Comparison of ENCODE assay signal across 1 cellular context in genomic region chr4:87007345-87008181, GRCh38.
A peak's percentile ranks its signal among the peaks of the same experiment; 100 is the strongest.
TF ChIP-seq lines count a peak whose summit lies in the region.

No MANE protein-coding gene starts in this region.

TF ChIP-seq in HEK293, 187 proteins besides CTCF, POLR2A, EP300 and RAD21 (continued from another document):
- TF ChIP-seq ZNF677 (tag by site-specific recombination; IDR thresholded peaks at IDR 0.05) (no peak), ZSCAN30 (tag by site-specific recombination; IDR thresholded peaks at IDR 0.05) (peak; percentile 41; the same call in 1 of the 2 replicates), ZNF341 (tag by site-specific recombination; IDR thresholded peaks at IDR 0.05; ENCODE audit: low read depth) (peak; percentile 65), ZNF114 (tag by site-specific recombination; IDR thresholded peaks at IDR 0.05) (no peak), KLF17 (tag by site-specific recombination; IDR thresholded peaks at IDR 0.05) (no peak), ZNF596 (tag by site-specific recombination; IDR thresholded peaks at IDR 0.05) (no peak), ZNF791 (tag by site-specific recombination; IDR thresholded peaks at IDR 0.05) (no peak), SALL2 (tag by site-specific recombination; IDR thresholded peaks at IDR 0.05; ENCODE audit: borderline replicate concordance) (no peak), ZNF2 (tag by site-specific recombination; IDR thresholded peaks at IDR 0.05) (peak; percentile 25; the same call in 1 of the 2 replicates), ZNF501 (tag by site-specific recombination; IDR thresholded peaks at IDR 0.05) (no peak), YY2 (tag by site-specific recombination; IDR thresholded peaks at IDR 0.05) (0 out of 2 replicates have a peak, but pooled peaks have one; percentile 20), ZBTB8A (tag by site-specific recombination; IDR thresholded peaks at IDR 0.05) (no peak), ZFHX2 (tag by site-specific recombination; conservative IDR thresholded peaks at IDR 0.05) (peak; percentile 44; the same call in 1 of the 2 replicates), ZNF239 (tag by site-specific recombination; IDR thresholded peaks at IDR 0.05) (no peak), ZNF133 (tag by site-specific recombination; IDR thresholded peaks at IDR 0.05) (no peak), ZBTB20 (tag by site-specific recombination; IDR thresholded peaks at IDR 0.05) (peak; percentile 75), ZBTB17 (tag by site-specific recombination; IDR thresholded peaks at IDR 0.05) (no peak), GFI1B (tag by site-specific recombination; IDR thresholded peaks at IDR 0.05) (no peak), ZBTB21 (tag by site-specific recombination; IDR thresholded peaks at IDR 0.05) (no peak), ZNF26 (tag by site-specific recombination; IDR thresholded peaks at IDR 0.05) (no peak), ZNF394 (tag by site-specific recombination; IDR thresholded peaks at IDR 0.05; ENCODE audit: borderline replicate concordance) (0 out of 2 replicates have a peak, but pooled peaks have one; percentile 3), PRDM2 (tag by site-specific recombination; IDR thresholded peaks at IDR 0.05; ENCODE audit: borderline replicate concordance) (0 out of 2 replicates have a peak, but pooled peaks have one; percentile 33), ZIC2 (tag by site-specific recombination; IDR thresholded peaks at IDR 0.05) (no peak; the same call in none of the 2 replicates), ZNF777 (tag by site-specific recombination; IDR thresholded peaks at IDR 0.05; ENCODE audit: borderline replicate concordance) (no peak), PATZ1 (tag by site-specific recombination; IDR thresholded peaks at IDR 0.05) (peak; percentile 27; the same call in 1 of the 2 replicates), ZNF140 (tag by site-specific recombination; IDR thresholded peaks at IDR 0.05) (no peak), ZNF660 (tag by site-specific recombination; IDR thresholded peaks at IDR 0.05) (no peak), ZNF18 (tag by site-specific recombination; IDR thresholded peaks at IDR 0.05) (no peak), ZSCAN18 (tag by site-specific recombination; IDR thresholded peaks at IDR 0.05) (no peak), KLF10 (tag by site-specific recombination; IDR thresholded peaks at IDR 0.05) (0 out of 2 replicates have a peak, but pooled peaks have one; percentile 17), TCF7L2 (IDR thresholded peaks at IDR 0.05; ENCODE audit: borderline replicate concordance, low read depth, low read length) (0 out of 2 replicates have a peak, but pooled peaks have one; percentile 15), GLI4 (tag by site-specific recombination; IDR thresholded peaks at IDR 0.05) (no peak), GLI2 (tag by site-specific recombination; IDR thresholded peaks at IDR 0.05; ENCODE audit: borderline replicate concordance, low read depth) (peak; percentile 38; the same call in 1 of the 2 replicates), PRDM6 (tag by site-specific recombination; IDR thresholded peaks at IDR 0.05) (peak; percentile 54; the same call in 1 of the 2 replicates), ZNF600 (tag by site-specific recombination; IDR thresholded peaks at IDR 0.05) (no peak), BCL6B (tag by site-specific recombination; IDR thresholded peaks at IDR 0.05) (no peak), YY1 (tag by site-specific recombination; IDR thresholded peaks at IDR 0.05) (no peak), ZNF10 (tag by site-specific recombination; IDR thresholded peaks at IDR 0.05) (peak; percentile 35; the same call in 1 of the 2 replicates), ZBTB44 (tag by site-specific recombination; IDR thresholded peaks at IDR 0.05) (no peak), ZBTB26 (tag by site-specific recombination; optimal IDR thresholded peaks at IDR 0.05) (peak; percentile 75)
